In the genomic region with DNA sequence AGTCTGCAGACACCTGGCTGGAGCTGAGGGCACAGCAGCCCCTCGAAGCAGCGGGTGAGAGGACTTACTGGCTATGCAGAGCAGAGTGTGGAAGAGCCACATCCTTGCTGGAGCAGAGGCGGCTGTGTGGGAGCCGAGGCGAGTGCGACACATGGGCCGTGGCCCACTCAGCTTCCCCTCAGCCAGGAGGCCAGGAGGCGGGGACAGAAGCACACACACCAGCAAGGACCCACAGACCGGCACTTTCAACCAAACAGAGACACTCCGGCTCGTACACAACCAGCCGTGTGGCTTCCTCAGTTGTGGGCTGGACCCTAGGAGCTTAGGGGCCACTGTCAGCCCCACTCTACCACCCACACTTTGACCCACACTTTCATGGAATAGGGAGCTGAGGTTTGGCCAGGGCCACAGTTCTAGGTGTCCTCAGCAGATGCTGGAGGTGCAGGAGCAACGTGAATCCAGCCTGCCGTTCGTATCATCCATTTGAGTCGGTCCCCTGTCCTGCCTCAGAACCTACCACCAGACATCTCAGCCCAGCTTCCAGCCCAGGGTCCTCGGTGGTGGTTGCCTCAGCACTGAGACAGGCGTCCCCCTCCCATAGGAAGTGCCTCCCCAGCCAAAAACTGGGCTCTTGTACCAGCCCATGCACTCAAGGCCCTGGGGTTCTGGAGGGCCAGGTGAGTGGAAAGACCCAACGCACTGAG, we compare ENCODE assay signal across 11 cellular contexts. TPM values are rescaled to one million over a fixed set of nuclear protein-coding genes. Genes with fewer than 3 reads are reported as not detected.
DNase-seq lines count a peak whose midpoint lies in the region; ATAC-seq and TF ChIP-seq lines count a peak whose summit lies in the region.
"Had no signal": no experiment of that assay in that cellular context is flagged by ENCODE, and none has a peak within 500 bp of the region (broad histone marks: within the 10 kb centered on the region; RNA-seq: fewer than 3 reads in every experiment).

A gene with protein sequence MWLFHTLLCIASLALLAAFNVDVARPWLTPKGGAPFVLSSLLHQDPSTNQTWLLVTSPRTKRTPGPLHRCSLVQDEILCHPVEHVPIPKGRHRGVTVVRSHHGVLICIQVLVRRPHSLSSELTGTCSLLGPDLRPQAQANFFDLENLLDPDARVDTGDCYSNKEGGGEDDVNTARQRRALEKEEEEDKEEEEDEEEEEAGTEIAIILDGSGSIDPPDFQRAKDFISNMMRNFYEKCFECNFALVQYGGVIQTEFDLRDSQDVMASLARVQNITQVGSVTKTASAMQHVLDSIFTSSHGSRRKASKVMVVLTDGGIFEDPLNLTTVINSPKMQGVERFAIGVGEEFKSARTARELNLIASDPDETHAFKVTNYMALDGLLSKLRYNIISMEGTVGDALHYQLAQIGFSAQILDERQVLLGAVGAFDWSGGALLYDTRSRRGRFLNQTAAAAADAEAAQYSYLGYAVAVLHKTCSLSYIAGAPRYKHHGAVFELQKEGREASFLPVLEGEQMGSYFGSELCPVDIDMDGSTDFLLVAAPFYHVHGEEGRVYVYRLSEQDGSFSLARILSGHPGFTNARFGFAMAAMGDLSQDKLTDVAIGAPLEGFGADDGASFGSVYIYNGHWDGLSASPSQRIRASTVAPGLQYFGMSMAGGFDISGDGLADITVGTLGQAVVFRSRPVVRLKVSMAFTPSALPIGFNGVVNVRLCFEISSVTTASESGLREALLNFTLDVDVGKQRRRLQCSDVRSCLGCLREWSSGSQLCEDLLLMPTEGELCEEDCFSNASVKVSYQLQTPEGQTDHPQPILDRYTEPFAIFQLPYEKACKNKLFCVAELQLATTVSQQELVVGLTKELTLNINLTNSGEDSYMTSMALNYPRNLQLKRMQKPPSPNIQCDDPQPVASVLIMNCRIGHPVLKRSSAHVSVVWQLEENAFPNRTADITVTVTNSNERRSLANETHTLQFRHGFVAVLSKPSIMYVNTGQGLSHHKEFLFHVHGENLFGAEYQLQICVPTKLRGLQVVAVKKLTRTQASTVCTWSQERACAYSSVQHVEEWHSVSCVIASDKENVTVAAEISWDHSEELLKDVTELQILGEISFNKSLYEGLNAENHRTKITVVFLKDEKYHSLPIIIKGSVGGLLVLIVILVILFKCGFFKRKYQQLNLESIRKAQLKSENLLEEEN (minus strand): TSS at position 146 of the 704 bp plus-strand sequence. CDS start 44 bp downstream, at position 102.

- DNase-seq in Peyer's patch: peak in 1 of 3 donors; percentile 58
- DNase-seq in esophagus muscularis mucosa (ENCODE audit: extremely low spot score): no peak
- no peak for DNase-seq in natural killer cell treated with Interleukin-12 subunit alpha and Interleukin-12 subunit beta and Interleukin-15 and Interleukin-18, amount 100 ng/mL, for 72 hours (ENCODE audit: low spot score)
- DNase-seq in activated gamma-delta T cell treated with Interleukin-2 at 50 U/mL for 16 hours: no peak
- DNase-seq in central memory CD4-positive, alpha-beta T cell: no peak
- DNase-seq: NCI-H510A had no signal

- 91% methylated on average over 10 of the region's 19 CpGs for WGBS in esophagus muscularis mucosa

- peaks cover 0 to 2% of the 10 kb centered on the region in 2 donors for H3K27me3 Mint-ChIP-seq in natural killer cell treated with Interleukin-12 subunit alpha and Interleukin-12 subunit beta and Interleukin-15 and Interleukin-18, amount 100 ng/mL, for 72 hours
- H3K27me3 Mint-ChIP-seq: activated naive CD4-positive, alpha-beta T cell treated with anti-CD3 and anti-CD28 coated beads, Interleukin-2, amount 50 U/mL, for 24 hours had no signal

- H3K9me3 Mint-ChIP-seq in natural killer cell treated with Interleukin-12 subunit alpha and Interleukin-12 subunit beta and Interleukin-15 and Interleukin-18, amount 100 ng/mL, for 72 hours: no peaks in the 10 kb centered on the region
- H3K9me3 Mint-ChIP-seq: activated naive CD4-positive, alpha-beta T cell treated with anti-CD3 and anti-CD28 coated beads, Interleukin-2, amount 50 U/mL, for 24 hours; nephron had no signal

- peaks cover 33 to 36% of the 10 kb centered on the region in 2 donors for H3K4me1 Mint-ChIP-seq in natural killer cell treated with Interleukin-12 subunit alpha and Interleukin-12 subunit beta and Interleukin-15 and Interleukin-18, amount 100 ng/mL, for 72 hours (ENCODE audit: low read depth in 2 of 2)

- H3K36me3 Mint-ChIP-seq in natural killer cell treated with Interleukin-12 subunit alpha and Interleukin-12 subunit beta and Interleukin-15 and Interleukin-18, amount 100 ng/mL, for 72 hours: peaks cover 8% of the 10 kb centered on the region
- H3K36me3 Mint-ChIP-seq: activated naive CD4-positive, alpha-beta T cell treated with anti-CD3 and anti-CD28 coated beads, Interleukin-2, amount 50 U/mL, for 24 hours had no signal

- TF ChIP-seq CTCF in Peyer's patch (IDR thresholded peaks at IDR 0.05): no peak
- no peak for TF ChIP-seq CTCF in esophagus muscularis mucosa (IDR thresholded peaks at IDR 0.05)

- H3K4me3 Mint-ChIP-seq in natural killer cell treated with Interleukin-12 subunit alpha and Interleukin-12 subunit beta and Interleukin-15 and Interleukin-18, amount 100 ng/mL, for 72 hours: no peak within 1 kb of the TSS
- H3K4me3 Mint-ChIP-seq: activated naive CD4-positive, alpha-beta T cell treated with anti-CD3 and anti-CD28 coated beads, Interleukin-2, amount 50 U/mL, for 24 hours; nephron had no signal

- peak within 1 kb of the TSS; percentile 48 to 87 (median 65) for H3K4me2 ChIP-seq in BLaER1 treated with 17β-estradiol and CSF1 and Interleukin-3, amounts not matched to agents 10 nM and 100 nM

- H3K4me1 ChIP-seq in BLaER1 treated with 17β-estradiol and CSF1 and Interleukin-3, amounts not matched to agents 10 nM and 100 nM: peaks cover 85 to 95% (median 93%) of the 10 kb centered on the region in 10 experiments
- H3K4me1 ChIP-seq in Peyer's patch (peaks cover 0 to 8% (median 3%) of the 10 kb centered on the region in 4 donors), esophagus muscularis mucosa (peaks cover 5 to 23% (median 22%) of the 10 kb centered on the region in 4 donors)

- intact Hi-C loops in esophagus muscularis mucosa (cut with DNase I): loop anchor here (5.0 kb wide), 1 partner anchor 64 kb away; no protein-coding TSS in a partner anchor

- peak within 1 kb of the TSS in 8 of 11 experiments; percentile 5 to 33 (median 24); a peak in 7 of 22 replicates for H3K9ac ChIP-seq in BLaER1 treated with 17β-estradiol and CSF1 and Interleukin-3, amounts not matched to agents 10 nM and 100 nM

- H4K20me1 ChIP-seq in BLaER1 treated with 17β-estradiol and CSF1 and Interleukin-3, amounts not matched to agents 10 nM and 100 nM: peaks cover 0 to 5% (median 0%) of the 10 kb centered on the region in 11 experiments; a peak in 1 of 22 replicates

- TF ChIP-seq EP300 in esophagus muscularis mucosa (IDR thresholded peaks at IDR 0.05): no peak

- TF ChIP-seq POLR2A in Peyer's patch (IDR thresholded peaks at IDR 0.05) (no peak), esophagus muscularis mucosa (IDR thresholded peaks at IDR 0.05; ENCODE audit: low read depth) (no peak)

- ATAC-seq in natural killer cell treated with Interleukin-12 subunit alpha and Interleukin-12 subunit beta and Interleukin-15 and Interleukin-18, amount 100 ng/mL, for 72 hours: no peak
- ATAC-seq in GM18870 (IDR thresholded peaks at IDR 0.05; ENCODE audit: unreplicated experiment): no peak
- no peak for ATAC-seq in HG02973 (IDR thresholded peaks at IDR 0.05; ENCODE audit: unreplicated experiment)

- H3K4me3 ChIP-seq in BLaER1 treated with 17β-estradiol and CSF1 and Interleukin-3, amounts not matched to agents 10 nM and 100 nM: no peak within 1 kb of the TSS
- H3K4me3 ChIP-seq in Peyer's patch: peak within 1 kb of the TSS in 3 of 4 donors; percentile 2 to 33 (median 15)
- no peak within 1 kb of the TSS for H3K4me3 ChIP-seq in esophagus muscularis mucosa

- peaks cover 0 to 23% (median 9%) of the 10 kb centered on the region in 11 experiments; a peak in 11 of 22 replicates for H3K36me3 ChIP-seq in BLaER1 treated with 17β-estradiol and CSF1 and Interleukin-3, amounts not matched to agents 10 nM and 100 nM
- no peaks in the 10 kb centered on the region for H3K36me3 ChIP-seq in Peyer's patch
- peaks cover 0 to 11% (median 1%) of the 10 kb centered on the region in 4 donors for H3K36me3 ChIP-seq in esophagus muscularis mucosa

- no peaks in the 10 kb centered on the region for H3K9me3 ChIP-seq in BLaER1 treated with 17β-estradiol and CSF1 and Interleukin-3, amounts not matched to agents 10 nM and 100 nM (replicated peaks in 1 of 11)
- H3K9me3 ChIP-seq in Peyer's patch (no peaks in the 10 kb centered on the region), esophagus muscularis mucosa (no peaks in the 10 kb centered on the region)

- peak within 1 kb of the TSS in 10 of 11 experiments; percentile 28 to 82 (median 68); a peak in 20 of 22 replicates for H3K27ac ChIP-seq in BLaER1 treated with 17β-estradiol and CSF1 and Interleukin-3, amounts not matched to agents 10 nM and 100 nM
- peak within 1 kb of the TSS in 3 of 4 donors; percentile 18 to 49 (median 23) for H3K27ac ChIP-seq in Peyer's patch
- H3K27ac ChIP-seq in esophagus muscularis mucosa (replicated peaks in 1 of 4): peak within 1 kb of the TSS; percentile 73 to 85 (median 82)

- H3K27me3 ChIP-seq in BLaER1 treated with 17β-estradiol and CSF1 and Interleukin-3, amounts not matched to agents 10 nM and 100 nM: no peaks in the 10 kb centered on the region
- H3K27me3 ChIP-seq in Peyer's patch: no peaks in the 10 kb centered on the region
- H3K27me3 ChIP-seq in esophagus muscularis mucosa: peaks cover 0 to 5% (median 0%) of the 10 kb centered on the region in 4 donors

- no peak within 1 kb of the TSS for H3K27ac Mint-ChIP-seq in natural killer cell treated with Interleukin-12 subunit alpha and Interleukin-12 subunit beta and Interleukin-15 and Interleukin-18, amount 100 ng/mL, for 72 hours
- H3K27ac Mint-ChIP-seq: activated naive CD4-positive, alpha-beta T cell treated with anti-CD3 and anti-CD28 coated beads, Interleukin-2, amount 50 U/mL, for 24 hours had no signal

RNA-seq across cellular contexts. Expression of the gene that starts here (rescaled TPM):
- total RNA-seq in Peyer's patch (10 to 100 TPM; 14.9 to 41.8 (median 31.5) TPM), esophagus muscularis mucosa (10 to 100 TPM; 16.1 to 29.5 (median 21.4) TPM)
- total RNA-seq in natural killer cell treated with Interleukin-12 subunit alpha and Interleukin-12 subunit beta and Interleukin-15 and Interleukin-18, amount 100 ng/mL, for 72 hours: 10 to 100 TPM; 73.9 to 97.8 TPM

Comparison
In these comparisons a context has a peak if more than half of its experiments do, and no peak if none do; other contexts are left out.
1. H3K27ac ChIP-seq: peak in every context shown above with its lines; median percentile 82 in esophagus muscularis mucosa; 68 in BLaER1 treated with 17β-estradiol and CSF1 and Interleukin-3, amounts not matched to agents 10 nM and 100 nM; 23 in Peyer's patch.
2. H3K4me3 ChIP-seq: peak in Peyer's patch (3 of 4); none in BLaER1 treated with 17β-estradiol and CSF1 and Interleukin-3, amounts not matched to agents 10 nM and 100 nM (0 of 10) and esophagus muscularis mucosa (0 of 4).